In genomic region chr14:62662811-62663477, GRCh38 we compare ENCODE assay signal across 21 cellular contexts.
DNase-seq lines count a peak whose midpoint lies in the region; ATAC-seq and TF ChIP-seq lines count a peak whose summit lies in the region.
"Had no signal": no experiment of that assay in that cellular context is flagged by ENCODE, and none has a peak within 500 bp of the region (broad histone marks: within the 10 kb centered on the region; RNA-seq: fewer than 3 reads in every experiment).

No MANE protein-coding gene starts in this region.

- ATAC-seq in GM18867 (IDR thresholded peaks at IDR 0.05; ENCODE audit: unreplicated experiment) (no peak), GM19452 (IDR thresholded peaks at IDR 0.05; ENCODE audit: unreplicated experiment) (no peak), GM21576 (IDR thresholded peaks at IDR 0.05; ENCODE audit: unreplicated experiment) (no peak)

- H3K4me3 Mint-ChIP-seq in Caco-2 (ENCODE audit: unreplicated experiment) (peak overlapping the region; percentile 72), brain (peak overlapping the region in 3 of 5 experiments; percentile 11 to 60 (median 50))
- H3K4me3 Mint-ChIP-seq: memory B cell, nephron had no signal

- no peak overlapping the region for H3K9ac ChIP-seq in mesenchymal stem cell (ENCODE audit: low read length)
- H3K9ac ChIP-seq: KMS-11 had no signal

- H3K36me3 Mint-ChIP-seq in Caco-2 (ENCODE audit: insufficient read depth, unreplicated experiment): peaks cover 4% of the 10 kb centered on the region
- H3K36me3 Mint-ChIP-seq in brain: no peaks in the 10 kb centered on the region
- H3K36me3 Mint-ChIP-seq: memory B cell had no signal

- H3K4me1 ChIP-seq in Caco-2 (peaks cover 29% of the 10 kb centered on the region), mesenchymal stem cell (ENCODE audit: control insufficient read depth, insufficient read depth, low read depth, low read length) (no peaks in the 10 kb centered on the region)
- H3K4me1 ChIP-seq: Peyer's patch, prostate gland had no signal

- no peak overlapping the region for H3K4me2 ChIP-seq in mesenchymal stem cell (ENCODE audit: low read length, poor library complexity, severe bottlenecking)
- H3K4me2 ChIP-seq: KMS-11 had no signal

- H3K9me3 Mint-ChIP-seq in Caco-2 (ENCODE audit: unreplicated experiment): peaks cover 23% of the 10 kb centered on the region
- peaks cover 0 to 4% (median 0%) of the 10 kb centered on the region in 5 experiments for H3K9me3 Mint-ChIP-seq in brain

- no peak overlapping the region for H2AK5ac ChIP-seq in mesenchymal stem cell (ENCODE audit: low read length, severe bottlenecking)

- POLR2A ChIA-PET in Caco-2 (lab: Charles Lee): interaction anchor here (0.6 kb wide), 1 partner anchor 41 kb away, joined by 4 read pairs; no protein-coding TSS in a partner anchor

- H3K9me3 ChIP-seq in Caco-2 (peaks cover 7% of the 10 kb centered on the region; the same call in 1 of the 2 replicates), mesenchymal stem cell (ENCODE audit: control insufficient read depth, low read length) (peaks cover 7% of the 10 kb centered on the region)
- H3K9me3 ChIP-seq: Peyer's patch, prostate gland, thoracic aorta had no signal

- 44% methylated on average over 11 of the region's 11 CpGs for WGBS in mesenchymal stem cell

- no peaks in the 10 kb centered on the region for H3K27me3 ChIP-seq in Caco-2 (replicated peaks; ENCODE audit: control insufficient read depth, insufficient read depth, low read length)
- H3K27me3 ChIP-seq in mesenchymal stem cell (ENCODE audit: control insufficient read depth in 1 of 2, insufficient read depth in 1 of 2, low read length in 2 of 2): no peaks in the 10 kb centered on the region
- H3K27me3 ChIP-seq: Peyer's patch had no signal

- no peak overlapping the region for H2AFZ ChIP-seq in mesenchymal stem cell (ENCODE audit: low read depth, low read length)

- no peak overlapping the region for H2BK120ac ChIP-seq in mesenchymal stem cell (ENCODE audit: low read depth, low read length)

- no peaks in the 10 kb centered on the region for H3K27me3 Mint-ChIP-seq in Caco-2 (ENCODE audit: insufficient read depth, unreplicated experiment)
- H3K27me3 Mint-ChIP-seq in brain: no peaks in the 10 kb centered on the region
- H3K27me3 Mint-ChIP-seq: memory B cell had no signal

- peaks cover 29% of the 10 kb centered on the region for H3K4me1 Mint-ChIP-seq in Caco-2 (ENCODE audit: low read depth, unreplicated experiment)
- H3K4me1 Mint-ChIP-seq in brain: peaks cover 31% of the 10 kb centered on the region
- H3K4me1 Mint-ChIP-seq: memory B cell had no signal

- TF ChIP-seq CTCF in Caco-2 (IDR thresholded peaks at IDR 0.05; ENCODE audit: insufficient read depth in 1 of 2, low read depth in 1 of 2, low read length in 1 of 2, severe bottlenecking in 1 of 2, unreplicated experiment in 1 of 2) (no peak), brain (conservative IDR thresholded peaks at IDR 0.05) (no peak)

- no peaks in the 10 kb centered on the region for H3K36me3 ChIP-seq in Caco-2 (ENCODE audit: control insufficient read depth, insufficient read depth, low read length)
- no peaks in the 10 kb centered on the region for H3K36me3 ChIP-seq in mesenchymal stem cell (ENCODE audit: control insufficient read depth in 1 of 2, insufficient read depth in 2 of 2, low read depth in 1 of 2, low read length in 2 of 2)
- H3K36me3 ChIP-seq: Peyer's patch, prostate gland, thoracic aorta had no signal

- intact Hi-C loops in Caco-2 (cut with micrococcal nuclease; ENCODE audit: unreplicated experiment): loop anchor here (1.0 kb wide), 2 partner anchors 29 to 73 kb away; no protein-coding TSS in a partner anchor

- CTCF ChIA-PET in Caco-2 (lab: Charles Lee): interaction anchor here (0.7 kb wide), 1 partner anchor 120 kb away, joined by 3 read pairs; no protein-coding TSS in a partner anchor

- no peak overlapping the region for H3K18ac ChIP-seq in mesenchymal stem cell (ENCODE audit: low read depth in 1 of 2, low read length in 2 of 2)

- DNase-seq in Caco-2 (peak; percentile 72 to 87), NCI-H226 (peak; percentile 67), mesenchymal stem cell (peak; percentile 3), 8988T (no peak)
- DNase-seq: activated gamma-delta T cell treated with Interleukin-2 at 50 U/mL for 16 hours; amygdala; effector memory CD4-positive, alpha-beta T cell; glutamatergic neuron; H7; NCI-H2081 treated with DMSO at 0.1 percent for 48 hours; NCI-H774; Peyer's patch had no signal

- BruUV-seq in Caco-2 (replicated peaks; lab: Mats Ljungman, UMichigan): no TSS peak

- H3K4ac ChIP-seq in mesenchymal stem cell (ENCODE audit: low read depth in 1 of 2, low read length in 2 of 2): no peak overlapping the region

- H3K4me3 ChIP-seq in Caco-2 (ENCODE audit: low read depth, low read length) (no peak overlapping the region), mesenchymal stem cell (ENCODE audit: insufficient read depth in 1 of 2, low read depth in 1 of 2, low read length in 2 of 2) (no peak overlapping the region)
- H3K4me3 ChIP-seq: Peyer's patch, prostate gland, thoracic aorta had no signal

- H3K23ac ChIP-seq in mesenchymal stem cell (ENCODE audit: low read length in 2 of 2): no peak overlapping the region

- H3K27ac Mint-ChIP-seq in Caco-2 (ENCODE audit: unreplicated experiment) (peak overlapping the region; percentile 87), brain (peak overlapping the region in 2 of 5 experiments; percentile 11)
- H3K27ac Mint-ChIP-seq: memory B cell, nephron had no signal

- no peaks in the 10 kb centered on the region for H3K79me1 ChIP-seq in mesenchymal stem cell (replicated peaks; ENCODE audit: low read length, poor library complexity, severe bottlenecking)

- no peak overlapping the region for H4K91ac ChIP-seq in mesenchymal stem cell (ENCODE audit: low read length)

- no peak overlapping the region for H4K8ac ChIP-seq in mesenchymal stem cell (ENCODE audit: low read length)

- H2BK12ac ChIP-seq in mesenchymal stem cell (ENCODE audit: low read length in 2 of 2): no peak overlapping the region

- H3K14ac ChIP-seq in mesenchymal stem cell (ENCODE audit: low read length in 2 of 2): no peak overlapping the region

- H3K27ac ChIP-seq in mesenchymal stem cell (ENCODE audit: low read length, poor library complexity, severe bottlenecking): no peak overlapping the region
- H3K27ac ChIP-seq: KMS-11, Peyer's patch, prostate gland, thoracic aorta had no signal

- no peak overlapping the region for H2BK15ac ChIP-seq in mesenchymal stem cell (ENCODE audit: low read depth, poor library complexity, severe bottlenecking)

- no peak overlapping the region for H2BK5ac ChIP-seq in mesenchymal stem cell (ENCODE audit: low read depth, low read length, poor library complexity, severe bottlenecking)
